ENCODE assay signal across 8 cellular contexts in genomic region chr19:16386619-16387240, GRCh38.
DNase-seq lines count a peak whose midpoint lies in the region; ATAC-seq and TF ChIP-seq lines count a peak whose summit lies in the region.

No MANE protein-coding gene starts in this region.

- POLR2A ChIA-PET in CD4-positive, alpha-beta memory T cell (lab: Charles Lee; ENCODE audit: partially characterized antibody): interaction anchor here (1.0 to 5.7 kb wide), 9 partner anchors 10 to 201 kb away, joined by 4 to 105 read pairs (median 14); partner anchors contain the start of genes FAM32A and KLF2
- POLR2A ChIA-PET in activated naive CD8-positive, alpha-beta T cell treated with anti-CD3 and anti-CD28 coated beads, Interleukin-2, amount 10 ng/mL, durations not matched to agents 7 days and 5 days (lab: Charles Lee): interaction anchor here (0.6 to 1.4 kb wide), 4 partner anchors 29 to 201 kb away, joined by 3 to 5 read pairs (median 4); partner anchors contain the start of genes FAM32A and KLF2

- intact Hi-C loops in CD4-positive, alpha-beta memory T cell (cut with micrococcal nuclease): loop anchor here (2.0 kb wide), 1 partner anchor 30 kb away; no protein-coding TSS in a partner anchor

- peak overlapping the region in 4 of 7 donors; percentile 55 to 86 (median 70) for H3K27ac Mint-ChIP-seq in CD4-positive, alpha-beta memory T cell
- H3K27ac Mint-ChIP-seq in activated naive CD8-positive, alpha-beta T cell treated with anti-CD3 and anti-CD28 coated beads, Interleukin-2, amount 10 ng/mL, durations not matched to agents 7 days and 5 days: no peak overlapping the region

- TF ChIP-seq CTCF in Peyer's patch (IDR thresholded peaks at IDR 0.05) (peak in 5 of 6 experiments; percentile 50 to 71 (median 63)), cardiac muscle cell (IDR thresholded peaks at IDR 0.05; ENCODE audit: low read depth, low read length) (peak; percentile 82)

- no peaks in the 10 kb centered on the region for H3K9me3 ChIP-seq in CD4-positive, alpha-beta memory T cell (ENCODE audit: control insufficient read depth in 1 of 2, low read length in 2 of 2)
- H3K9me3 ChIP-seq in Peyer's patch (no peaks in the 10 kb centered on the region), cardiac muscle cell (ENCODE audit: low read depth) (no peaks in the 10 kb centered on the region)

- no peaks in the 10 kb centered on the region for H3K27me3 ChIP-seq in CD4-positive, alpha-beta memory T cell (ENCODE audit: insufficient read depth, low read length)
- H3K27me3 ChIP-seq in Peyer's patch (no peaks in the 10 kb centered on the region), cardiac muscle cell (no peaks in the 10 kb centered on the region)

- no peak overlapping the region for H3K4me3 Mint-ChIP-seq in CD4-positive, alpha-beta memory T cell
- no peak overlapping the region for H3K4me3 Mint-ChIP-seq in activated naive CD8-positive, alpha-beta T cell treated with anti-CD3 and anti-CD28 coated beads, Interleukin-2, amount 10 ng/mL, durations not matched to agents 7 days and 5 days

- CTCF ChIA-PET in CD4-positive, alpha-beta memory T cell (lab: Charles Lee; ENCODE audit: partially characterized antibody): interaction anchor here (0.9 to 5.2 kb wide), 30 partner anchors 10 to 345 kb away, joined by 3 to 152 read pairs (median 5); partner anchors contain the start of gene FAM32A

- H3K4me3 ChIP-seq in CD4-positive, alpha-beta memory T cell (ENCODE audit: low read length in 2 of 2): no peak overlapping the region
- no peak overlapping the region for H3K4me3 ChIP-seq in Peyer's patch
- H3K4me3 ChIP-seq in cardiac muscle cell: no peak overlapping the region

- no peak overlapping the region for H3K27ac ChIP-seq in CD4-positive, alpha-beta memory T cell (ENCODE audit: low read depth, low read length)
- no peak overlapping the region for H3K27ac ChIP-seq in Peyer's patch
- H3K27ac ChIP-seq in cardiac muscle cell: no peak overlapping the region

- H3K4me1 ChIP-seq in CD4-positive, alpha-beta memory T cell (ENCODE audit: insufficient read depth, low read length): peaks cover 32% of the 10 kb centered on the region
- peaks cover 0 to 15% (median 9%) of the 10 kb centered on the region in 4 donors for H3K4me1 ChIP-seq in Peyer's patch
- H3K4me1 ChIP-seq in cardiac muscle cell (ENCODE audit: low read depth): peaks cover 22% of the 10 kb centered on the region

- H3K4me1 Mint-ChIP-seq in CD4-positive, alpha-beta memory T cell: peaks cover 23 to 51% (median 35%) of the 10 kb centered on the region in 4 donors
- peaks cover 23% of the 10 kb centered on the region for H3K4me1 Mint-ChIP-seq in activated naive CD8-positive, alpha-beta T cell treated with anti-CD3 and anti-CD28 coated beads, Interleukin-2, amount 10 ng/mL, durations not matched to agents 7 days and 5 days

- H3K9me3 Mint-ChIP-seq in CD4-positive, alpha-beta memory T cell: peaks cover 0 to 11% (median 10%) of the 10 kb centered on the region in 8 donors
- no peaks in the 10 kb centered on the region for H3K9me3 Mint-ChIP-seq in activated naive CD8-positive, alpha-beta T cell treated with anti-CD3 and anti-CD28 coated beads, Interleukin-2, amount 10 ng/mL, durations not matched to agents 7 days and 5 days

- no peaks in the 10 kb centered on the region for H3K27me3 Mint-ChIP-seq in CD4-positive, alpha-beta memory T cell
- H3K27me3 Mint-ChIP-seq in activated naive CD8-positive, alpha-beta T cell treated with anti-CD3 and anti-CD28 coated beads, Interleukin-2, amount 10 ng/mL, durations not matched to agents 7 days and 5 days: no peaks in the 10 kb centered on the region

- H3K36me3 ChIP-seq in CD4-positive, alpha-beta memory T cell (ENCODE audit: insufficient read depth, low read length): peaks cover 34% of the 10 kb centered on the region
- H3K36me3 ChIP-seq in Peyer's patch (peaks cover 0 to 66% (median 6%) of the 10 kb centered on the region in 3 donors), cardiac muscle cell (peaks cover 33% of the 10 kb centered on the region)

- DNase-seq in CD4-positive, alpha-beta memory T cell: peak; percentile 66 to 70 (median 67)
- DNase-seq in HCEC 1CT (peak; percentile 45), Peyer's patch (peak; percentile 49 to 80 (median 57)), cardiac muscle cell (ENCODE audit: low read depth in 1 of 2, low spot score in 1 of 2) (peak; percentile 69 to 75), renal cortical epithelial cell (ENCODE audit: low read depth) (peak; percentile 53)
- peak; percentile 52 for DNase-seq in activated naive CD8-positive, alpha-beta T cell treated with anti-CD3 and anti-CD28 coated beads, Interleukin-2, amount 10 ng/mL, durations not matched to agents 7 days and 5 days

- ATAC-seq in activated naive CD8-positive, alpha-beta T cell treated with anti-CD3 and anti-CD28 coated beads, Interleukin-2, amount 10 ng/mL, durations not matched to agents 7 days and 5 days (ENCODE audit: low read depth): peak; percentile 77
- ATAC-seq in GM19328 (IDR thresholded peaks at IDR 0.05; ENCODE audit: unreplicated experiment) (no peak), HG02571 (IDR thresholded peaks at IDR 0.05; ENCODE audit: unreplicated experiment) (no peak)

- H3K36me3 Mint-ChIP-seq in CD4-positive, alpha-beta memory T cell: peaks cover 63 to 76% of the 10 kb centered on the region in 2 donors
- H3K36me3 Mint-ChIP-seq in activated naive CD8-positive, alpha-beta T cell treated with anti-CD3 and anti-CD28 coated beads, Interleukin-2, amount 10 ng/mL, durations not matched to agents 7 days and 5 days: peaks cover 48% of the 10 kb centered on the region

- TF ChIP-seq POLR2A in Peyer's patch (IDR thresholded peaks at IDR 0.05): no peak
